35 cellular contexts compared by ENCODE assay signal in genomic region chr3:13846238-13846637, GRCh38. TPM values are rescaled to one million over a fixed set of nuclear protein-coding genes. Genes with fewer than 3 reads are reported as not detected.
"Had no signal": no experiment of that assay in that cellular context is flagged by ENCODE, and none has a peak within 500 bp of the region (broad histone marks: within the 10 kb centered on the region; RNA-seq: fewer than 3 reads in every experiment).

No MANE protein-coding gene starts in this region.

- H3K4me3 Mint-ChIP-seq: activated CD4-positive, alpha-beta memory T cell treated with anti-CD3 and anti-CD28 coated beads for 36 hours; activated CD4-positive, alpha-beta T cell treated with anti-CD3 and anti-CD28 coated beads for 36 hours; activated CD4-positive, alpha-beta T cell treated with anti-CD3 and anti-CD28 coated beads, Interleukin-2, amount 10 ng/mL, durations not matched to agents 24 days and 14 days; activated CD8-positive, alpha-beta memory T cell treated with anti-CD3 and anti-CD28 coated beads, Interleukin-2, amount 10 ng/mL, durations not matched to agents 7 days and 5 days; activated CD8-positive, alpha-beta T cell treated with anti-CD3 and anti-CD28 coated beads, Interleukin-2, amount 10 ng/mL, durations not matched to agents 7 days and 5 days; activated naive CD4-positive, alpha-beta T cell treated with anti-CD3 and anti-CD28 coated beads, Interleukin-2, amount 10 ng/mL, durations not matched to agents 7 days and 5 days; activated naive CD8-positive, alpha-beta T cell treated with anti-CD3 and anti-CD28 coated beads, Interleukin-2, amount 10 ng/mL, durations not matched to agents 7 days and 5 days; activated T-helper 1 cell treated with anti-CD3 and anti-CD28 coated beads, Interleukin-12 subunit alpha, Interleukin-12 subunit beta, Interleukin-2, Interleukin-4 antibody, amounts not matched to agents 30 ng/mL and 10 ng/mL and 1 ng/mL, durations not matched to agents 14 hours and 24 hours and 36 hours; brain had no signal

- H3K27me3 ChIP-seq: ascending aorta, cardiac muscle cell, colonic mucosa had no signal

- DNase-seq: activated CD4-positive, alpha-beta memory T cell treated with anti-CD3 and anti-CD28 coated beads for 36 hours; activated CD4-positive, alpha-beta T cell treated with anti-CD3 and anti-CD28 coated beads for 36 hours; activated CD4-positive, alpha-beta T cell treated with anti-CD3 and anti-CD28 coated beads, Interleukin-2, amount 10 ng/mL, durations not matched to agents 24 days and 14 days; activated CD4-positive, CD25-positive, alpha-beta regulatory T cell; activated CD4-positive, CD25-positive, alpha-beta regulatory T cell treated with anti-CD3 and anti-CD28 coated beads, Interleukin-2, amount 50 U/mL, for 72 hours; activated CD8-positive, alpha-beta memory T cell treated with anti-CD3 and anti-CD28 coated beads, Interleukin-2, amount 10 ng/mL, durations not matched to agents 7 days and 5 days; activated CD8-positive, alpha-beta memory T cell treated with anti-CD3 and anti-CD28 coated beads, Interleukin-2, amount 50 U/mL, for 4 hours; activated CD8-positive, alpha-beta T cell treated with anti-CD3 and anti-CD28 coated beads, Interleukin-2, amount 10 ng/mL, durations not matched to agents 7 days and 5 days; activated gamma-delta T cell; activated naive CD4-positive, alpha-beta T cell; activated naive CD4-positive, alpha-beta T cell treated with anti-CD3 and anti-CD28 coated beads, Interleukin-2, amount 10 ng/mL, durations not matched to agents 7 days and 5 days; activated naive CD8-positive, alpha-beta T cell treated with anti-CD3 and anti-CD28 coated beads, Interleukin-2, amount 10 ng/mL, durations not matched to agents 7 days and 5 days; activated T-cell treated with anti-CD3 and anti-CD28 coated beads, Interleukin-2, amount 50 U/mL, for 1 hour; activated T-cell treated with anti-CD3 and anti-CD28 coated beads, Interleukin-2, amount 50 U/mL, for 48 hours; central memory CD4-positive, alpha-beta T cell; cerebellar nuclear complex; colonic mucosa; effector CD8-positive, alpha-beta T cell; esophagus squamous epithelium; foreskin melanocyte; T-helper 2 cell had no signal

- FAIRE-seq: endometrium, endothelial cell of umbilical vein had no signal

- H3K4me1 ChIP-seq: ascending aorta, breast epithelium, colonic mucosa, gastroesophageal sphincter had no signal

- H3K36me3 ChIP-seq: ascending aorta, breast epithelium, cardiac muscle cell, colonic mucosa, esophagus squamous epithelium, gastroesophageal sphincter had no signal

- H3K27ac Mint-ChIP-seq: activated CD4-positive, alpha-beta memory T cell treated with anti-CD3 and anti-CD28 coated beads for 36 hours; activated CD4-positive, alpha-beta T cell treated with anti-CD3 and anti-CD28 coated beads for 36 hours; activated CD4-positive, alpha-beta T cell treated with anti-CD3 and anti-CD28 coated beads, Interleukin-2, amount 10 ng/mL, durations not matched to agents 24 days and 14 days; activated CD8-positive, alpha-beta memory T cell treated with anti-CD3 and anti-CD28 coated beads, Interleukin-2, amount 10 ng/mL, durations not matched to agents 7 days and 5 days; activated CD8-positive, alpha-beta T cell treated with anti-CD3 and anti-CD28 coated beads, Interleukin-2, amount 10 ng/mL, durations not matched to agents 7 days and 5 days; activated naive CD4-positive, alpha-beta T cell treated with anti-CD3 and anti-CD28 coated beads, Interleukin-2, amount 10 ng/mL, durations not matched to agents 7 days and 5 days; activated naive CD8-positive, alpha-beta T cell treated with anti-CD3 and anti-CD28 coated beads, Interleukin-2, amount 10 ng/mL, durations not matched to agents 7 days and 5 days; activated T-helper 1 cell treated with anti-CD3 and anti-CD28 coated beads, Interleukin-12 subunit alpha, Interleukin-12 subunit beta, Interleukin-2, Interleukin-4 antibody, amounts not matched to agents 30 ng/mL and 10 ng/mL and 1 ng/mL, durations not matched to agents 14 hours and 24 hours and 36 hours had no signal

- H3K36me3 Mint-ChIP-seq: activated CD8-positive, alpha-beta memory T cell treated with anti-CD3 and anti-CD28 coated beads, Interleukin-2, amount 10 ng/mL, durations not matched to agents 7 days and 5 days; activated naive CD4-positive, alpha-beta T cell treated with anti-CD3 and anti-CD28 coated beads, Interleukin-2, amount 10 ng/mL, durations not matched to agents 7 days and 5 days; activated naive CD4-positive, alpha-beta T cell treated with anti-CD3 and anti-CD28 coated beads, Interleukin-2, amount 50 U/mL, for 72 hours; activated naive CD8-positive, alpha-beta T cell treated with anti-CD3 and anti-CD28 coated beads, Interleukin-2, amount 10 ng/mL, durations not matched to agents 7 days and 5 days had no signal

- H3K9me3 Mint-ChIP-seq: activated CD4-positive, alpha-beta memory T cell treated with anti-CD3 and anti-CD28 coated beads for 36 hours; activated CD4-positive, alpha-beta T cell treated with anti-CD3 and anti-CD28 coated beads, Interleukin-2, amount 10 ng/mL, durations not matched to agents 24 days and 14 days; activated naive CD4-positive, alpha-beta T cell treated with anti-CD3 and anti-CD28 coated beads, Interleukin-2, amount 10 ng/mL, durations not matched to agents 7 days and 5 days; activated naive CD4-positive, alpha-beta T cell treated with anti-CD3 and anti-CD28 coated beads, Interleukin-2, amount 50 U/mL, for 72 hours; activated naive CD8-positive, alpha-beta T cell treated with anti-CD3 and anti-CD28 coated beads, Interleukin-2, amount 10 ng/mL, durations not matched to agents 7 days and 5 days; activated T-helper 1 cell treated with anti-CD3 and anti-CD28 coated beads, Interleukin-12 subunit alpha, Interleukin-12 subunit beta, Interleukin-2, Interleukin-4 antibody, amounts not matched to agents 30 ng/mL and 10 ng/mL and 1 ng/mL, durations not matched to agents 14 hours and 24 hours and 36 hours; brain had no signal

- H3K4me1 Mint-ChIP-seq: activated CD4-positive, alpha-beta T cell treated with anti-CD3 and anti-CD28 coated beads, Interleukin-2, amount 10 ng/mL, durations not matched to agents 24 days and 14 days; activated CD8-positive, alpha-beta memory T cell treated with anti-CD3 and anti-CD28 coated beads, Interleukin-2, amount 10 ng/mL, durations not matched to agents 7 days and 5 days; activated naive CD4-positive, alpha-beta T cell treated with anti-CD3 and anti-CD28 coated beads, Interleukin-2, amount 10 ng/mL, durations not matched to agents 7 days and 5 days; activated naive CD8-positive, alpha-beta T cell treated with anti-CD3 and anti-CD28 coated beads, Interleukin-2, amount 10 ng/mL, durations not matched to agents 7 days and 5 days had no signal

- ATAC-seq: activated CD4-positive, alpha-beta T cell treated with anti-CD3 and anti-CD28 coated beads for 36 hours; activated CD8-positive, alpha-beta memory T cell treated with anti-CD3 and anti-CD28 coated beads, Interleukin-2, amount 10 ng/mL, durations not matched to agents 7 days and 5 days; activated CD8-positive, alpha-beta T cell treated with anti-CD3 and anti-CD28 coated beads, Interleukin-2, amount 10 ng/mL, durations not matched to agents 7 days and 5 days; activated naive CD4-positive, alpha-beta T cell treated with anti-CD3 and anti-CD28 coated beads, Interleukin-2, amount 50 U/mL, for 72 hours; gastroesophageal sphincter had no signal

- H3K27ac ChIP-seq: ascending aorta, breast epithelium, cardiac muscle cell, colonic mucosa, epithelial cell of prostate, esophagus squamous epithelium, gastroesophageal sphincter had no signal

- H3K27me3 Mint-ChIP-seq: activated CD4-positive, alpha-beta memory T cell treated with anti-CD3 and anti-CD28 coated beads for 36 hours; activated CD4-positive, alpha-beta T cell treated with anti-CD3 and anti-CD28 coated beads for 36 hours; activated CD8-positive, alpha-beta memory T cell treated with anti-CD3 and anti-CD28 coated beads, Interleukin-2, amount 10 ng/mL, durations not matched to agents 7 days and 5 days; activated naive CD4-positive, alpha-beta T cell treated with anti-CD3 and anti-CD28 coated beads, Interleukin-2, amount 10 ng/mL, durations not matched to agents 7 days and 5 days; activated naive CD8-positive, alpha-beta T cell treated with anti-CD3 and anti-CD28 coated beads, Interleukin-2, amount 10 ng/mL, durations not matched to agents 7 days and 5 days; brain had no signal

- H3K4me3 ChIP-seq: ascending aorta, breast epithelium, cardiac muscle cell, colonic mucosa, esophagus squamous epithelium, gastroesophageal sphincter had no signal

- H3K9me3 ChIP-seq: ascending aorta, breast epithelium, colonic mucosa, esophagus squamous epithelium, gastroesophageal sphincter had no signal

RNA-seq across cellular contexts. Expression of gene WNT7A, which starts 33.6 kb away (rescaled TPM):
- total RNA-seq: activated CD4-positive, alpha-beta T cell treated with anti-CD3 and anti-CD28 coated beads, Interleukin-2, amount 10 ng/mL, durations not matched to agents 24 days and 14 days; activated CD8-positive, alpha-beta memory T cell treated with anti-CD3 and anti-CD28 coated beads, Interleukin-2, amount 10 ng/mL, durations not matched to agents 7 days and 5 days; activated CD8-positive, alpha-beta T cell treated with anti-CD3 and anti-CD28 coated beads, Interleukin-2, amount 10 ng/mL, durations not matched to agents 7 days and 5 days; activated T-helper 1 cell treated with anti-CD3 and anti-CD28 coated beads, Interleukin-12 subunit alpha, Interleukin-12 subunit beta, Interleukin-2, Interleukin-4 antibody, amounts not matched to agents 30 ng/mL and 10 ng/mL and 1 ng/mL, durations not matched to agents 14 hours and 24 hours and 36 hours; ascending aorta; breast epithelium; cardiac muscle cell; colonic mucosa; dermis microvascular lymphatic vessel endothelial cell; endothelial cell of umbilical vein; fibroblast of lung; fibroblast of villous mesenchyme; glomerular endothelial cell had no signal
- polyA plus RNA-seq: cardiac muscle cell, endothelial cell of umbilical vein, fibroblast of lung had no signal
